16 cellular contexts compared by ENCODE assay signal in genomic region chr13:81745391-81745790, GRCh38.
"Had no signal": no experiment of that assay in that cellular context is flagged by ENCODE, and none has a peak within 500 bp of the region (broad histone marks: within the 10 kb centered on the region; RNA-seq: fewer than 3 reads in every experiment).

No MANE protein-coding gene starts in this region.

- H3K4me3 Mint-ChIP-seq: activated naive CD8-positive, alpha-beta T cell; effector memory CD8-positive, alpha-beta T cell; immature natural killer cell; naive thymus-derived CD8-positive, alpha-beta T cell had no signal

- H3K27me3 ChIP-seq: heart right ventricle, tibial artery had no signal

- H3K4me1 ChIP-seq: esophagus squamous epithelium, heart right ventricle, prostate gland, tibial artery had no signal

- H3K4me3 ChIP-seq: esophagus squamous epithelium, heart right ventricle, prostate gland, tibial artery had no signal

- DNase-seq: activated CD4-positive, alpha-beta T cell treated with anti-CD3 and anti-CD28 coated beads, Interleukin-2, amount 50 U/mL, for 4 hours; amniotic stem cell; dermis blood vessel endothelial cell; effector memory CD8-positive, alpha-beta T cell; esophagus squamous epithelium; heart right ventricle; immature natural killer cell; mesendoderm; naive thymus-derived CD8-positive, alpha-beta T cell; stimulated activated CD4-positive, alpha-beta T cell treated with anti-CD3 and anti-CD28 coated beads, Interleukin-2, amount 100 ng/mL, for 24 hours; stimulated activated naive CD8-positive, alpha-beta T cell treated with anti-CD3 and anti-CD28 coated beads, Interleukin-15, Interleukin-2, amounts not matched to agents 100 U/mL and 50 U/mL, for 24 hours; substantia nigra; tibial artery had no signal

- H3K27me3 Mint-ChIP-seq: activated naive CD8-positive, alpha-beta T cell; effector memory CD8-positive, alpha-beta T cell; naive thymus-derived CD8-positive, alpha-beta T cell had no signal

- H3K9me3 ChIP-seq: esophagus squamous epithelium, prostate gland, tibial artery had no signal

- H3K4me1 Mint-ChIP-seq: immature natural killer cell; naive thymus-derived CD8-positive, alpha-beta T cell had no signal

- H3K36me3 ChIP-seq: esophagus squamous epithelium, heart right ventricle, prostate gland, tibial artery had no signal

- H3K36me3 Mint-ChIP-seq: activated naive CD8-positive, alpha-beta T cell; naive thymus-derived CD8-positive, alpha-beta T cell had no signal

- ATAC-seq: effector memory CD8-positive, alpha-beta T cell; heart right ventricle; naive thymus-derived CD8-positive, alpha-beta T cell; right cardiac atrium; stimulated activated naive CD8-positive, alpha-beta T cell treated with anti-CD3 and anti-CD28 coated beads, Interleukin-15, Interleukin-2, amounts not matched to agents 100 U/mL and 50 U/mL, for 24 hours had no signal

- H3K27ac Mint-ChIP-seq: activated naive CD8-positive, alpha-beta T cell; effector memory CD8-positive, alpha-beta T cell; immature natural killer cell; naive thymus-derived CD8-positive, alpha-beta T cell had no signal

- H3K27ac ChIP-seq: esophagus squamous epithelium, heart right ventricle, prostate gland, tibial artery had no signal
